In genomic region chr6:159646731-159647130, GRCh38 we compare ENCODE assay signal across 12 cellular contexts. TPM values are rescaled to one million over a fixed set of nuclear protein-coding genes. Genes with fewer than 3 reads are reported as not detected.
DNase-seq lines count a peak whose midpoint lies in the region; ATAC-seq and TF ChIP-seq lines count a peak whose summit lies in the region.
"Had no signal": no experiment of that assay in that cellular context is flagged by ENCODE, and none has a peak within 500 bp of the region (broad histone marks: within the 10 kb centered on the region; RNA-seq: fewer than 3 reads in every experiment).

No MANE protein-coding gene starts in this region.

- H3K27ac ChIP-seq in foreskin keratinocyte = no peak overlapping the region
- H3K27ac ChIP-seq: PC-9 had no signal

- no peak for TF ChIP-seq CTCF in foreskin keratinocyte (conservative IDR thresholded peaks at IDR 0.05)

- DNase-seq in foreskin keratinocyte (peak; percentile 10 to 15), DMS 273 (lab: John Stamatoyannopoulos, UW; ENCODE audit: unreplicated experiment) (no peak), NCI-H1417 (lab: John Stamatoyannopoulos, UW) (no peak), NCI-H748 (lab: John Stamatoyannopoulos, UW; ENCODE audit: unreplicated experiment) (no peak)
- no peak for DNase-seq in activated CD4-positive, alpha-beta T cell treated with anti-CD3 and anti-CD28 coated beads for 1 hour
- DNase-seq: DMS53; endodermal cell; naive thymus-derived CD8-positive, alpha-beta T cell; PC-9 had no signal

- ATAC-seq in GM18508 (IDR thresholded peaks at IDR 0.05; ENCODE audit: insufficient read depth, unreplicated experiment) = peak; percentile 97
- peak; percentile 86 for ATAC-seq in GM21723 (IDR thresholded peaks at IDR 0.05; ENCODE audit: unreplicated experiment)
- ATAC-seq in HG03571 (IDR thresholded peaks at IDR 0.05; ENCODE audit: unreplicated experiment) = peak; percentile 99
- no peak for ATAC-seq in foreskin keratinocyte
- ATAC-seq: naive thymus-derived CD8-positive, alpha-beta T cell had no signal

- peaks cover 2% of the 10 kb centered on the region for H3K27me3 ChIP-seq in foreskin keratinocyte

- H3K4me1 ChIP-seq in foreskin keratinocyte = no peaks in the 10 kb centered on the region

RNA-seq across cellular contexts. Expression of gene SOD2, which starts 46.3 kb away (rescaled TPM):
- total RNA-seq in foreskin keratinocyte = 55.9 and 62.0 TPM in 2 replicates
- 26.1 and 27.0 TPM in 2 replicates for polyA plus RNA-seq in foreskin keratinocyte

Comparison
In these comparisons a context has a peak if more than half of its experiments do, and no peak if none do; other contexts are left out.
1. DNase-seq: peak in foreskin keratinocyte (2 of 2); none in DMS 273 (single experiment), activated CD4-positive, alpha-beta T cell treated with anti-CD3 and anti-CD28 coated beads for 1 hour (single experiment), NCI-H1417 (0 of 3) and NCI-H748 (single experiment).